Comparison of ENCODE assay signal across 1 cellular context in genomic region chr11:47437746-47438418, GRCh38.
A peak's percentile ranks its signal among the peaks of the same experiment; 100 is the strongest.
TF ChIP-seq lines count a peak whose summit lies in the region.

No MANE protein-coding gene starts in this region.

TF ChIP-seq in HepG2, 621 proteins besides CTCF, POLR2A, EP300 and RAD21 (continued from another document and continues in another):
- TF ChIP-seq ZNF770 (CRISPR knock-in tag; IDR thresholded peaks at IDR 0.05) (peak; percentile 82; the same call in 1 of the 2 replicates), ZBTB26 (CRISPR knock-in tag; IDR thresholded peaks at IDR 0.05; ENCODE audit: borderline replicate concordance) (no peak), GLI4 (CRISPR knock-in tag; IDR thresholded peaks at IDR 0.05; ENCODE audit: borderline replicate concordance) (no peak), ATF7 (IDR thresholded peaks at IDR 0.05) (no peak), ATF7 (CRISPR knock-in tag; IDR thresholded peaks at IDR 0.05) (no peak), ATAD3A (CRISPR knock-in tag; IDR thresholded peaks at IDR 0.05) (no peak), TRIM24 (CRISPR knock-in tag; IDR thresholded peaks at IDR 0.05) (no peak), ZNF33A (CRISPR knock-in tag; IDR thresholded peaks at IDR 0.05; ENCODE audit: borderline replicate concordance) (no peak), AHR (CRISPR knock-in tag; IDR thresholded peaks at IDR 0.05) (peak; percentile 25; the same call in 1 of the 2 replicates), ZNF781 (CRISPR knock-in tag; IDR thresholded peaks at IDR 0.05; ENCODE audit: borderline replicate concordance, not compliant biosample characterization) (no peak), ZNF10 (CRISPR knock-in tag; IDR thresholded peaks at IDR 0.05; ENCODE audit: borderline replicate concordance, low read depth) (no peak), ATF4 (CRISPR knock-in tag; IDR thresholded peaks at IDR 0.05) (no peak), MEIS1 (CRISPR knock-in tag; IDR thresholded peaks at IDR 0.05; ENCODE audit: borderline replicate concordance) (no peak), BORCS8-MEF2B (CRISPR knock-in tag; IDR thresholded peaks at IDR 0.05) (0 out of 2 replicates have a peak, but pooled peaks have one; percentile 23), ZNF180 (CRISPR knock-in tag; IDR thresholded peaks at IDR 0.05; ENCODE audit: borderline replicate concordance, low read depth) (no peak), ZNF883 (CRISPR knock-in tag; IDR thresholded peaks at IDR 0.05; ENCODE audit: not compliant biosample characterization) (peak; percentile 10), ZNF24 (IDR thresholded peaks at IDR 0.05) (no peak), BRF2 (CRISPR knock-in tag; IDR thresholded peaks at IDR 0.05) (no peak), MIER2 (CRISPR knock-in tag; IDR thresholded peaks at IDR 0.05) (no peak), HES4 (CRISPR knock-in tag; IDR thresholded peaks at IDR 0.05; ENCODE audit: borderline replicate concordance) (peak; percentile 19), IRF9 (CRISPR knock-in tag; IDR thresholded peaks at IDR 0.05; ENCODE audit: borderline replicate concordance) (peak; percentile 56; the same call in 1 of the 2 replicates), ATM (IDR thresholded peaks at IDR 0.05; ENCODE audit: borderline replicate concordance) (no peak), YY1 (IDR thresholded peaks at IDR 0.05; ENCODE audit: insufficient read depth, insufficient replicate concordance, low read depth, low read length) (no peak), MTA3 (CRISPR knock-in tag; IDR thresholded peaks at IDR 0.05) (no peak), ZMAT3 (CRISPR knock-in tag; conservative IDR thresholded peaks at IDR 0.05) (no peak), GLMP (CRISPR knock-in tag; IDR thresholded peaks at IDR 0.05; ENCODE audit: borderline replicate concordance) (no peak), TCF7L2 (IDR thresholded peaks at IDR 0.05; ENCODE audit: low read depth, low read length) (no peak), E2F5 (CRISPR knock-in tag; conservative IDR thresholded peaks at IDR 0.05) (no peak), ETS1 (CRISPR knock-in tag; IDR thresholded peaks at IDR 0.05) (no peak), NCOA1 (CRISPR knock-in tag; IDR thresholded peaks at IDR 0.05) (no peak), SCMH1 (CRISPR knock-in tag; IDR thresholded peaks at IDR 0.05; ENCODE audit: borderline replicate concordance) (no peak), ZNF12 (CRISPR knock-in tag; IDR thresholded peaks at IDR 0.05) (no peak), NR3C1 (CRISPR knock-in tag; IDR thresholded peaks at IDR 0.05) (no peak), RFX3 (CRISPR knock-in tag; IDR thresholded peaks at IDR 0.05) (no peak), BHLHE40 (IDR thresholded peaks at IDR 0.05; ENCODE audit: low read length) (no peak), ZNF768 (CRISPR knock-in tag; IDR thresholded peaks at IDR 0.05) (peak; percentile 53; the same call in 1 of the 2 replicates), MAF1 (CRISPR knock-in tag; IDR thresholded peaks at IDR 0.05; ENCODE audit: borderline replicate concordance) (no peak), ZNF552 (CRISPR knock-in tag; IDR thresholded peaks at IDR 0.05; ENCODE audit: borderline replicate concordance) (no peak; the same call in 1 of the 2 replicates), REPIN1 (CRISPR knock-in tag; IDR thresholded peaks at IDR 0.05; ENCODE audit: borderline replicate concordance, low read depth) (0 out of 2 replicates have a peak, but pooled peaks have one; percentile 16), ZNF317 (CRISPR knock-in tag; IDR thresholded peaks at IDR 0.05) (no peak), TEAD3 (CRISPR knock-in tag; optimal IDR thresholded peaks at IDR 0.05; ENCODE audit: borderline replicate concordance) (no peak), ZBTB20 (CRISPR knock-in tag; IDR thresholded peaks at IDR 0.05; ENCODE audit: borderline replicate concordance, low read depth) (no peak), HOXA9 (CRISPR knock-in tag; IDR thresholded peaks at IDR 0.05; ENCODE audit: borderline replicate concordance) (no peak), TIGD3 (CRISPR knock-in tag; IDR thresholded peaks at IDR 0.05; ENCODE audit: borderline replicate concordance) (no peak), ARNTL (CRISPR knock-in tag; IDR thresholded peaks at IDR 0.05) (no peak), ZNF776 (CRISPR knock-in tag; IDR thresholded peaks at IDR 0.05) (no peak), ZNF496 (CRISPR knock-in tag; IDR thresholded peaks at IDR 0.05; ENCODE audit: insufficient replicate concordance) (no peak), ZNF7 (CRISPR knock-in tag; IDR thresholded peaks at IDR 0.05) (no peak), PAF1 (CRISPR knock-in tag; IDR thresholded peaks at IDR 0.05) (no peak), SATB2 (CRISPR knock-in tag; IDR thresholded peaks at IDR 0.05) (no peak), FOSL2 (CRISPR knock-in tag; IDR thresholded peaks at IDR 0.05) (0 out of 2 replicates have a peak, but pooled peaks have one; percentile 24), XRCC5 (optimal IDR thresholded peaks at IDR 0.05; ENCODE audit: low read length) (no peak), CREB3 (CRISPR knock-in tag; IDR thresholded peaks at IDR 0.05) (no peak), MYPOP (CRISPR knock-in tag; IDR thresholded peaks at IDR 0.05) (peak; percentile 81; the same call in 1 of the 2 replicates), ZNF512B (CRISPR knock-in tag; IDR thresholded peaks at IDR 0.05; ENCODE audit: borderline replicate concordance) (no peak), ZNF564 (CRISPR knock-in tag; IDR thresholded peaks at IDR 0.05) (no peak), TOE1 (CRISPR knock-in tag; IDR thresholded peaks at IDR 0.05) (no peak)
